Comparison of ENCODE assay signal across 1 cellular context in genomic region chr3:123080864-123081562, GRCh38.
TF ChIP-seq lines count a peak whose summit lies in the region.

No MANE protein-coding gene starts in this region.

TF ChIP-seq in K562, 482 proteins besides CTCF, POLR2A, EP300 and RAD21 (continues in another document):
- TF ChIP-seq SMARCE1 (IDR thresholded peaks at IDR 0.05) (peak; percentile 77), U2AF2 (optimal IDR thresholded peaks at IDR 0.05; ENCODE audit: low read depth, low read length) (no peak), GABPB2 (CRISPR knock-in tag; conservative IDR thresholded peaks at IDR 0.05) (no peak), ZNF175 (CRISPR knock-in tag; IDR thresholded peaks at IDR 0.05; ENCODE audit: low read depth) (no peak), PCBP2 (IDR thresholded peaks at IDR 0.05; ENCODE audit: low read depth, low read length, poor library complexity, severe bottlenecking) (no peak), MBD1 (CRISPR knock-in tag; IDR thresholded peaks at IDR 0.05) (no peak), LARP7 (IDR thresholded peaks at IDR 0.05) (no peak), TEAD1 (CRISPR knock-in tag; IDR thresholded peaks at IDR 0.05) (peak; percentile 87 to 93; a peak in 3 of 4 replicates), ZNF24 (IDR thresholded peaks at IDR 0.05) (0 out of 2 replicates have a peak, but pooled peaks have one; percentile 19), NBN (IDR thresholded peaks at IDR 0.05; ENCODE audit: low read depth) (peak; percentile 61; the same call in 1 of the 2 replicates), RBM22 (IDR thresholded peaks at IDR 0.05; ENCODE audit: low read depth, low read length, poor library complexity, severe bottlenecking) (no peak), TRIM24 (IDR thresholded peaks at IDR 0.05) (peak; percentile 37 to 65; a peak in 3 of 4 replicates), SMAD2 (IDR thresholded peaks at IDR 0.05; ENCODE audit: low read depth, low read length) (no peak), CBFA2T2 (conservative IDR thresholded peaks at IDR 0.05) (peak; percentile 70), MAFK (IDR thresholded peaks at IDR 0.05; ENCODE audit: low read length) (no peak), BRD4 (IDR thresholded peaks at IDR 0.05) (no peak), PBX2 (CRISPR knock-in tag; IDR thresholded peaks at IDR 0.05; ENCODE audit: low read depth) (no peak), PBX2 (tag; conservative IDR thresholded peaks at IDR 0.05; ENCODE audit: low read depth) (no peak), ZBTB34 (CRISPR knock-in tag; IDR thresholded peaks at IDR 0.05) (no peak), BMI1 (IDR thresholded peaks at IDR 0.05; ENCODE audit: low read length) (no peak), MYBL2 (IDR thresholded peaks at IDR 0.05; ENCODE audit: low read depth) (no peak), MYBL2 (CRISPR knock-in tag; IDR thresholded peaks at IDR 0.05; ENCODE audit: borderline replicate concordance) (no peak), CC2D1A (IDR thresholded peaks at IDR 0.05) (no peak), HMBOX1 (IDR thresholded peaks at IDR 0.05) (peak; percentile 61; the same call in 1 of the 2 replicates), JUN (IDR thresholded peaks at IDR 0.05; ENCODE audit: borderline replicate concordance, low read depth, low read length) (no peak), JUN (CRISPR knock-in tag; IDR thresholded peaks at IDR 0.05; ENCODE audit: borderline replicate concordance) (no peak), PYGO2 (tag; IDR thresholded peaks at IDR 0.05) (no peak), CCAR2 (IDR thresholded peaks at IDR 0.05; ENCODE audit: low read depth, low read length) (no peak), ZNF316 (IDR thresholded peaks at IDR 0.05) (peak; percentile 85), RAD51 (IDR thresholded peaks at IDR 0.05; ENCODE audit: borderline replicate concordance, low read depth) (no peak; the same call in 1 of the 2 replicates), TAF1 (IDR thresholded peaks at IDR 0.05; ENCODE audit: control insufficient read depth, extremely low read depth, insufficient read depth, low read length, severe bottlenecking) (peak; percentile 29), PHTF2 (CRISPR knock-in tag; IDR thresholded peaks at IDR 0.05) (no peak), NFXL1 (CRISPR knock-in tag; IDR thresholded peaks at IDR 0.05) (no peak), ZNF174 (CRISPR knock-in tag; IDR thresholded peaks at IDR 0.05) (no peak), ZBTB49 (CRISPR knock-in tag; IDR thresholded peaks at IDR 0.05; ENCODE audit: borderline replicate concordance) (no peak), MAFG (tag; conservative IDR thresholded peaks at IDR 0.05) (peak; percentile 60), FOXJ3 (CRISPR knock-in tag; IDR thresholded peaks at IDR 0.05) (no peak), ZNF76 (CRISPR knock-in tag; IDR thresholded peaks at IDR 0.05; ENCODE audit: borderline replicate concordance) (no peak), SMARCB1 (IDR thresholded peaks at IDR 0.05; ENCODE audit: insufficient read length, low read depth) (no peak), TFAM (CRISPR knock-in tag; conservative IDR thresholded peaks at IDR 0.05) (no peak), NRF1 (conservative IDR thresholded peaks at IDR 0.05 in 1 of 2, IDR thresholded peaks at IDR 0.05 in 1 of 2) (no peak), HNRNPUL1 (IDR thresholded peaks at IDR 0.05; ENCODE audit: low read length) (no peak), MIER1 (IDR thresholded peaks at IDR 0.05; ENCODE audit: low read depth) (no peak), ZNF57 (CRISPR knock-in tag; IDR thresholded peaks at IDR 0.05) (no peak), BRF2 (IDR thresholded peaks at IDR 0.05; ENCODE audit: borderline replicate concordance, insufficient read depth, insufficient read length) (no peak), CBFA2T3 (IDR thresholded peaks at IDR 0.05) (peak; percentile 84), HMG20A (CRISPR knock-in tag; conservative IDR thresholded peaks at IDR 0.05) (no peak), PKNOX1 (IDR thresholded peaks at IDR 0.05) (0 out of 2 replicates have a peak, but pooled peaks have one; percentile 15), ARNT (IDR thresholded peaks at IDR 0.05) (no peak), KDM4B (IDR thresholded peaks at IDR 0.05; ENCODE audit: borderline replicate concordance in 2 of 2, low read depth in 1 of 2) (no peak), CEBPZ (IDR thresholded peaks at IDR 0.05; ENCODE audit: borderline replicate concordance, low read depth, low read length) (no peak), HCFC1 (IDR thresholded peaks at IDR 0.05; ENCODE audit: low read depth, low read length) (no peak), RFX5 (IDR thresholded peaks at IDR 0.05; ENCODE audit: low read depth, low read length) (no peak), JUND (IDR thresholded peaks at IDR 0.05; ENCODE audit: borderline replicate concordance, low read depth, low read length) (peak; percentile 23; the same call in 1 of the 2 replicates), JUND (tag; IDR thresholded peaks at IDR 0.05; ENCODE audit: borderline replicate concordance, low read depth, low read length) (peak; percentile 30; the same call in 1 of the 3 replicates), ZNF589 (CRISPR knock-in tag; IDR thresholded peaks at IDR 0.05; ENCODE audit: low read depth) (0 out of 2 replicates have a peak, but pooled peaks have one; percentile 54), ZNF77 (CRISPR knock-in tag; IDR thresholded peaks at IDR 0.05) (no peak), MLX (CRISPR knock-in tag; conservative IDR thresholded peaks at IDR 0.05) (no peak)
